In the genomic region with DNA sequence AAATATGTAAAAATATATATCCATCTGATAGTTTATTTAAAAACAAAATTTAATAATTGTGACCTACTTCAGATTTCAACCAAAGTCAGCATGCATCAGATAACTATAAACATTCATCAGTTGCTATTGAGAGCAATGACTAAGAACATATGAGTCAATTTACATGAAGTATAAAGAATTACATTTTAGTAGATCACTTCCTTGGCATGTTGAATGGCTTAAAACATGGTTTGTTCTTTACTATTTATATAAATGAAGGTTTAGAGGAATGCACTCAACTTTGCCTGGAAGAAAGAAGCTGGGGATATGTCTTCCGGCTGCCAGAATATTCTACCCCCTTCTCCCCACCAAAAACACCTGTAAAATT, we compare ENCODE assay signal across 2 cellular contexts.
TF ChIP-seq lines count a peak whose summit lies in the region.

No MANE protein-coding gene starts in this region.

TF ChIP-seq in IMR-90, 13 proteins besides CTCF, POLR2A, EP300 and RAD21:
- TF ChIP-seq, protein P1, sequence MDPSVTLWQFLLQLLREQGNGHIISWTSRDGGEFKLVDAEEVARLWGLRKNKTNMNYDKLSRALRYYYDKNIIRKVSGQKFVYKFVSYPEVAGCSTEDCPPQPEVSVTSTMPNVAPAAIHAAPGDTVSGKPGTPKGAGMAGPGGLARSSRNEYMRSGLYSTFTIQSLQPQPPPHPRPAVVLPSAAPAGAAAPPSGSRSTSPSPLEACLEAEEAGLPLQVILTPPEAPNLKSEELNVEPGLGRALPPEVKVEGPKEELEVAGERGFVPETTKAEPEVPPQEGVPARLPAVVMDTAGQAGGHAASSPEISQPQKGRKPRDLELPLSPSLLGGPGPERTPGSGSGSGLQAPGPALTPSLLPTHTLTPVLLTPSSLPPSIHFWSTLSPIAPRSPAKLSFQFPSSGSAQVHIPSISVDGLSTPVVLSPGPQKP (IDR thresholded peaks at IDR 0.05; ENCODE audit: borderline replicate concordance, low read depth, low read length): no peak
- TF ChIP-seq RFX5 (IDR thresholded peaks at IDR 0.05; ENCODE audit: low read depth, low read length): no peak
- TF ChIP-seq FOS (IDR thresholded peaks at IDR 0.05; ENCODE audit: low read depth, low read length): 0 out of 2 replicates have a peak, but pooled peaks have one; percentile 8

TF ChIP-seq in endothelial cell of umbilical vein, 7 proteins besides CTCF, POLR2A, EP300 and RAD21:
- TF ChIP-seq FOS (IDR thresholded peaks at IDR 0.05; ENCODE audit: borderline replicate concordance, insufficient read depth, low read length) (peak; percentile 33), POLR2AphosphoS5 (IDR thresholded peaks at IDR 0.05; ENCODE audit: insufficient read depth, low read depth, low read length) (no peak), MAX (IDR thresholded peaks at IDR 0.05; ENCODE audit: insufficient read depth, insufficient read length) (no peak), GATA2 (IDR thresholded peaks at IDR 0.05; ENCODE audit: insufficient read depth, insufficient read length, low read depth, low read length) (no peak), JUN (IDR thresholded peaks at IDR 0.05; ENCODE audit: borderline replicate concordance, insufficient read depth, insufficient read length, low read depth) (no peak), MYC (IDR thresholded peaks at IDR 0.05; ENCODE audit: low read depth, low read length) (no peak), EZH2 (IDR thresholded peaks at IDR 0.05; ENCODE audit: borderline replicate concordance, low read depth, low read length, severe bottlenecking) (no peak)
